18 cellular contexts compared by ENCODE assay signal in genomic region chr2:70536517-70537060, GRCh38.
"Had no signal": no experiment of that assay in that cellular context is flagged by ENCODE, and none has a peak within 500 bp of the region (broad histone marks: within the 10 kb centered on the region; RNA-seq: fewer than 3 reads in every experiment).

No MANE protein-coding gene starts in this region.

- H3K27ac Mint-ChIP-seq: activated naive CD4-positive, alpha-beta T cell treated with anti-CD3 and anti-CD28 coated beads, Interleukin-2, amount 50 U/mL, for 24 hours; immature natural killer cell; natural killer cell treated with Interleukin-12 subunit alpha and Interleukin-12 subunit beta and Interleukin-15 and Interleukin-18, amount 100 ng/mL, for 72 hours; stimulated activated naive B cell treated with anti-CD40 and anti-IgM and Interleukin-4, amounts not matched to agents 10 μg/mL and 1 μg/mL and 100 μg/mL, for 72 hours had no signal

- H3K4me3 Mint-ChIP-seq: activated naive CD4-positive, alpha-beta T cell treated with anti-CD3 and anti-CD28 coated beads, Interleukin-2, amount 50 U/mL, for 24 hours; immature natural killer cell; natural killer cell treated with Interleukin-12 subunit alpha and Interleukin-12 subunit beta and Interleukin-15 and Interleukin-18, amount 100 ng/mL, for 72 hours; stimulated activated naive B cell treated with anti-CD40 and anti-IgM and Interleukin-4, amounts not matched to agents 10 μg/mL and 1 μg/mL and 100 μg/mL, for 72 hours had no signal

- H3K27me3 Mint-ChIP-seq: activated naive CD4-positive, alpha-beta T cell treated with anti-CD3 and anti-CD28 coated beads, Interleukin-2, amount 50 U/mL, for 24 hours; natural killer cell treated with Interleukin-12 subunit alpha and Interleukin-12 subunit beta and Interleukin-15 and Interleukin-18, amount 100 ng/mL, for 72 hours had no signal

- ATAC-seq: natural killer cell treated with Interleukin-12 subunit alpha and Interleukin-12 subunit beta and Interleukin-15 and Interleukin-18, amount 100 ng/mL, for 72 hours; stimulated activated naive B cell treated with anti-CD40 and anti-IgM and Interleukin-4, amounts not matched to agents 10 μg/mL and 1 μg/mL and 100 μg/mL, for 72 hours; upper lobe of right lung had no signal

- H3K27ac ChIP-seq: ascending aorta, esophagus squamous epithelium, parathyroid adenoma, sigmoid colon, spleen, thoracic aorta, upper lobe of right lung had no signal

- DNase-seq: activated CD4-positive, alpha-beta T cell treated with anti-CD3 and anti-CD28 coated beads, Interleukin-2, amount 50 U/mL, for 1 hour; activated CD8-positive, alpha-beta memory T cell treated with anti-CD3 and anti-CD28 coated beads, Interleukin-2, amount 50 U/mL, for 4 hours; activated gamma-delta T cell; activated T-cell treated with anti-CD3 and anti-CD28 coated beads, Interleukin-2, amount 50 U/mL, for 48 hours; effector CD4-positive, alpha-beta T cell; esophagus squamous epithelium; immature natural killer cell; kidney glomerular epithelial cell; sigmoid colon; spleen; stimulated activated CD4-positive, alpha-beta T cell treated with anti-CD3 and anti-CD28 coated beads, Interleukin-4, amount 100 ng/mL, for 4 hours; stimulated activated naive B cell treated with anti-CD40 and anti-IgM and Interleukin-4, amounts not matched to agents 10 μg/mL and 1 μg/mL and 100 μg/mL, for 72 hours; upper lobe of right lung had no signal
